Comparison of ENCODE assay signal across 19 cellular contexts in genomic region chr3:114313426-114313825, GRCh38. TPM values are rescaled to one million over a fixed set of nuclear protein-coding genes. Genes with fewer than 3 reads are reported as not detected.
DNase-seq lines count a peak whose midpoint lies in the region; ATAC-seq and TF ChIP-seq lines count a peak whose summit lies in the region.
"Had no signal": no experiment of that assay in that cellular context is flagged by ENCODE, and none has a peak within 500 bp of the region (broad histone marks: within the 10 kb centered on the region; RNA-seq: fewer than 3 reads in every experiment).

No MANE protein-coding gene starts in this region.

- peaks cover 44% of the 10 kb centered on the region for H3K4me1 Mint-ChIP-seq in activated CD4-positive, alpha-beta T cell treated with anti-CD3 and anti-CD28 coated beads, Interleukin-2, amount 10 ng/mL, durations not matched to agents 24 days and 14 days
- peaks cover 66% of the 10 kb centered on the region for H3K4me1 Mint-ChIP-seq in CD8-positive, alpha-beta T cell (ENCODE audit: low read depth)
- peaks cover 54% of the 10 kb centered on the region for H3K4me1 Mint-ChIP-seq in activated CD8-positive, alpha-beta T cell treated with anti-CD3 and anti-CD28 coated beads, Interleukin-2, amount 10 ng/mL, durations not matched to agents 7 days and 5 days (ENCODE audit: low read depth)
- H3K4me1 Mint-ChIP-seq in immature natural killer cell = peaks cover 51 to 70% of the 10 kb centered on the region in 2 donors

- intact Hi-C loops in activated CD4-positive, alpha-beta T cell treated with anti-CD3 and anti-CD28 coated beads, Interleukin-2, amount 10 ng/mL, durations not matched to agents 24 days and 14 days (cut with micrococcal nuclease) = no loop called here
- intact Hi-C loops in CD8-positive, alpha-beta T cell (cut with DNase I, micrococcal nuclease) = no loop called here

- no peaks in the 10 kb centered on the region for H3K9me3 ChIP-seq in CD8-positive, alpha-beta T cell (ENCODE audit: low read length)

- no peak for TF ChIP-seq CTCF in CD8-positive, alpha-beta T cell (IDR thresholded peaks at IDR 0.05)
- no peak for TF ChIP-seq CTCF in RWPE1 (conservative IDR thresholded peaks at IDR 0.05; ENCODE audit: low read depth)

- DNase-seq in activated CD4-positive, alpha-beta T cell treated with anti-CD3 and anti-CD28 coated beads, Interleukin-2, amount 10 ng/mL, durations not matched to agents 24 days and 14 days = no peak
- DNase-seq in activated CD4-positive, alpha-beta T cell treated with anti-CD3 and anti-CD28 coated beads, Interleukin-2, amount 50 U/mL, for 4 hours = no peak
- no peak for DNase-seq in CD8-positive, alpha-beta T cell
- DNase-seq in activated CD8-positive, alpha-beta T cell treated with anti-CD3 and anti-CD28 coated beads, Interleukin-2, amount 10 ng/mL, durations not matched to agents 7 days and 5 days = no peak
- DNase-seq in immature natural killer cell (no peak), RWPE1 (ENCODE audit: low spot score) (no peak), kidney tubule cell (ENCODE audit: low spot score) (no peak)
- DNase-seq: 8988T, GM23248, KBM-7, MV-4-11, NCI-H1417, NCI-H1930, NCI-H510A, NCI-H774, PC-3 had no signal

- no peak overlapping the region for H3K4me3 ChIP-seq in CD8-positive, alpha-beta T cell (ENCODE audit: low read depth, low read length)
- H3K4me3 ChIP-seq: GM23248 had no signal

- ATAC-seq in CD8-positive, alpha-beta T cell = no peak
- ATAC-seq in activated CD8-positive, alpha-beta T cell treated with anti-CD3 and anti-CD28 coated beads, Interleukin-2, amount 10 ng/mL, durations not matched to agents 7 days and 5 days = no peak
- no peak for ATAC-seq in HG02884 (IDR thresholded peaks at IDR 0.05; ENCODE audit: unreplicated experiment)
- ATAC-seq: PC-3 had no signal

- no peak overlapping the region for H3K4me3 Mint-ChIP-seq in activated CD4-positive, alpha-beta T cell treated with anti-CD3 and anti-CD28 coated beads, Interleukin-2, amount 10 ng/mL, durations not matched to agents 24 days and 14 days
- no peak overlapping the region for H3K4me3 Mint-ChIP-seq in CD8-positive, alpha-beta T cell
- no peak overlapping the region for H3K4me3 Mint-ChIP-seq in activated CD8-positive, alpha-beta T cell treated with anti-CD3 and anti-CD28 coated beads, Interleukin-2, amount 10 ng/mL, durations not matched to agents 7 days and 5 days
- peak overlapping the region in 2 of 5 donors; percentile 41 to 51 for H3K4me3 Mint-ChIP-seq in immature natural killer cell

- H3K9me3 Mint-ChIP-seq in activated CD4-positive, alpha-beta T cell treated with anti-CD3 and anti-CD28 coated beads, Interleukin-2, amount 10 ng/mL, durations not matched to agents 24 days and 14 days = peaks cover 5% of the 10 kb centered on the region
- H3K9me3 Mint-ChIP-seq in CD8-positive, alpha-beta T cell = no peaks in the 10 kb centered on the region
- no peaks in the 10 kb centered on the region for H3K9me3 Mint-ChIP-seq in activated CD8-positive, alpha-beta T cell treated with anti-CD3 and anti-CD28 coated beads, Interleukin-2, amount 10 ng/mL, durations not matched to agents 7 days and 5 days (ENCODE audit: insufficient read depth)
- H3K9me3 Mint-ChIP-seq in immature natural killer cell = no peaks in the 10 kb centered on the region

- no peak overlapping the region for H3K27ac ChIP-seq in CD8-positive, alpha-beta T cell (ENCODE audit: low read depth, low read length)
- no peak overlapping the region for H3K27ac ChIP-seq in RWPE1
- H3K27ac ChIP-seq: GM23248 had no signal

- no peaks in the 10 kb centered on the region for H3K36me3 Mint-ChIP-seq in activated CD4-positive, alpha-beta T cell treated with anti-CD3 and anti-CD28 coated beads, Interleukin-2, amount 10 ng/mL, durations not matched to agents 24 days and 14 days (ENCODE audit: low read depth)
- peaks cover 16% of the 10 kb centered on the region for H3K36me3 Mint-ChIP-seq in CD8-positive, alpha-beta T cell
- peaks cover 7% of the 10 kb centered on the region for H3K36me3 Mint-ChIP-seq in activated CD8-positive, alpha-beta T cell treated with anti-CD3 and anti-CD28 coated beads, Interleukin-2, amount 10 ng/mL, durations not matched to agents 7 days and 5 days (ENCODE audit: low read depth)
- peaks cover 24 to 37% (median 28%) of the 10 kb centered on the region in 3 donors for H3K36me3 Mint-ChIP-seq in immature natural killer cell

- CTCF ChIA-PET in CD8-positive, alpha-beta T cell (lab: Charles Lee) = interaction anchor here (0.8 to 1.7 kb wide), 5 partner anchors 9 to 160 kb away, joined by 3 to 8 read pairs (median 3); no protein-coding TSS in a partner anchor
- CTCF ChIA-PET in activated CD8-positive, alpha-beta T cell treated with anti-CD3 and anti-CD28 coated beads, Interleukin-2, amount 10 ng/mL, durations not matched to agents 7 days and 5 days (lab: Charles Lee) = interaction anchor here (0.8 to 1.7 kb wide), 8 partner anchors 11 to 38 kb away, joined by 3 to 8 read pairs (median 4); partner anchors contain the start of gene TIGIT
- CTCF ChIA-PET in RWPE1 (lab: Yijun Ruan, JAX) = interaction anchor here (0.5 to 1.2 kb wide), 2 partner anchors 15 to 1563 kb away, joined by 3 to 4 read pairs; no protein-coding TSS in a partner anchor

- H3K27ac Mint-ChIP-seq in activated CD4-positive, alpha-beta T cell treated with anti-CD3 and anti-CD28 coated beads, Interleukin-2, amount 10 ng/mL, durations not matched to agents 24 days and 14 days = peak overlapping the region; percentile 69
- peak overlapping the region; percentile 50 for H3K27ac Mint-ChIP-seq in CD8-positive, alpha-beta T cell
- H3K27ac Mint-ChIP-seq in activated CD8-positive, alpha-beta T cell treated with anti-CD3 and anti-CD28 coated beads, Interleukin-2, amount 10 ng/mL, durations not matched to agents 7 days and 5 days = peak overlapping the region; percentile 16
- H3K27ac Mint-ChIP-seq in immature natural killer cell = peak overlapping the region; percentile 70 to 90 (median 79)

- peaks cover 20% of the 10 kb centered on the region for H3K4me1 ChIP-seq in CD8-positive, alpha-beta T cell (ENCODE audit: insufficient read depth, low read length)

- no peaks in the 10 kb centered on the region for H3K27me3 ChIP-seq in CD8-positive, alpha-beta T cell (ENCODE audit: insufficient read depth, low read length)

- POLR2A ChIA-PET in CD8-positive, alpha-beta T cell (lab: Charles Lee) = no interaction called here
- POLR2A ChIA-PET in activated CD8-positive, alpha-beta T cell treated with anti-CD3 and anti-CD28 coated beads, Interleukin-2, amount 10 ng/mL, durations not matched to agents 7 days and 5 days (lab: Charles Lee) = interaction anchor here (0.8 kb wide), 1 partner anchor 92 kb away, joined by 3 read pairs; no protein-coding TSS in a partner anchor
- POLR2A ChIA-PET in RWPE1 (lab: Yijun Ruan, JAX; ENCODE audit: low non-redundant PET) = no interaction called here

- no peaks in the 10 kb centered on the region for H3K27me3 Mint-ChIP-seq in activated CD4-positive, alpha-beta T cell treated with anti-CD3 and anti-CD28 coated beads, Interleukin-2, amount 10 ng/mL, durations not matched to agents 24 days and 14 days
- no peaks in the 10 kb centered on the region for H3K27me3 Mint-ChIP-seq in CD8-positive, alpha-beta T cell (ENCODE audit: low read depth)
- H3K27me3 Mint-ChIP-seq in activated CD8-positive, alpha-beta T cell treated with anti-CD3 and anti-CD28 coated beads, Interleukin-2, amount 10 ng/mL, durations not matched to agents 7 days and 5 days (ENCODE audit: low read depth) = no peaks in the 10 kb centered on the region
- H3K27me3 Mint-ChIP-seq in immature natural killer cell (ENCODE audit: low read depth in 3 of 3) = peaks cover 0 to 1% (median 0%) of the 10 kb centered on the region in 3 donors

- H3K36me3 ChIP-seq in CD8-positive, alpha-beta T cell (ENCODE audit: insufficient read depth, low read length) = no peaks in the 10 kb centered on the region

RNA-seq across cellular contexts. Expression of gene TIGIT, which starts 19.6 kb away (rescaled TPM):
- 2.5 and 4.7 TPM in 2 replicates for total RNA-seq in activated CD4-positive, alpha-beta T cell treated with anti-CD3 and anti-CD28 coated beads, Interleukin-2, amount 10 ng/mL, durations not matched to agents 24 days and 14 days
- 1 to 10 TPM; 8.7 to 9.8 TPM for total RNA-seq in CD8-positive, alpha-beta T cell
- total RNA-seq in activated CD8-positive, alpha-beta T cell treated with anti-CD3 and anti-CD28 coated beads, Interleukin-2, amount 10 ng/mL, durations not matched to agents 7 days and 5 days = 10 to 100 TPM; 17.3 to 22.1 TPM
- 10 to 100 TPM; 58.7 to 89.9 (median 87.3) TPM for polyA plus RNA-seq in immature natural killer cell
- total RNA-seq: Daoy, GM23248, PC-3 had no signal
- polyA plus RNA-seq: BJ, GM23248 had no signal

Comparison
In these comparisons a context has a peak if more than half of its experiments do, and no peak if none do; other contexts are left out.
1. H3K27ac Mint-ChIP-seq: peak in every context shown above with its lines; median percentile 79 in immature natural killer cell; 69 in activated CD4-positive, alpha-beta T cell treated with anti-CD3 and anti-CD28 coated beads, Interleukin-2, amount 10 ng/mL, durations not matched to agents 24 days and 14 days; 50 in CD8-positive, alpha-beta T cell; 16 in activated CD8-positive, alpha-beta T cell treated with anti-CD3 and anti-CD28 coated beads, Interleukin-2, amount 10 ng/mL, durations not matched to agents 7 days and 5 days.